Comparison of ENCODE assay signal across 1 cellular context in the genomic region with DNA sequence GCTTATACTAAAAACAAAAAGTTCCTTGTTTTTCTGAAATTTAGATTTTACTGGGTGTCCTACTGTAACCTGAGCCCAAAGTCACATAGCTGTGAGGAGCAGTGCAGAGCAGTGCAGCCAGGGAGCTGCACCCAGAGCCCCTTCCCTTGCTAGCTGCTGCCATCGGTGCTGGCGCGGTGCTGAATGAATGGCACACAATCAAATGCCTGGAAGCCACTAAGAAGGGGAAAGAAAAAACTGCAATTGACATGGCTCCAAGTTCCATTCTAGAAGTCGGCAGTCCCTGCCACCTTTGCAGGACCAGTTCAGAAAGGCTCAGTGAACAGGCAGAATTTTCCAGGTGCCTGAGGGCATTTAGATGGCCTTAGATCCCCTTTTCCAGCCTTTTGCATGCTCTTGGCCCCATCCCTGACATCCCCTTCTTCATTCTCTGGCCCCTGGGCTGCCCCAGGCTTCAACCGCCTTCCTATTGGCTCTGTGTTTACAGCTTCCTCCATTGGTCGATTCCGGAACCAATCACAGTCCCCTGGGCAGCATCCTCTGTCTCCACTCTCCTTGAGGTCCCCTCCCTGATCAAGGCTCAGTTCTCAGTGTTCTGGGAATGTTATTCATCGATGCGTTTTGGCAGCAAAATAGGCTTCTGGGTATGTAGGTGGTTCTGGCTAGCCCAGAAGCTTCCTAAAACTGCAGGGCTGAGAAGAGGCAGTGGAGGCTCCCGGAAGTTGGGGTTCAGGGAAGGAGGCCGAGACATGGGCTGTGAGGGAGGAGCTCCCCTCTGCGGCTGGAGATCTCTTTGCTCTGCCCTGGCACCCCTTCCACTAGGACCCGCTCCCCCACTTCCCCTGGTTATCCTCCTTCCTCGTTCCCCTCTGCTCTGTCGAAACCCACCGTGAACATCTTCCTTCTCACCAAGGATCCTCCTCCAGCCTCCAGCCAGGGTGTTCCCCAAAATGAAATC.
TF ChIP-seq lines count a peak whose summit lies in the region.

No MANE protein-coding gene starts in this region.

TF ChIP-seq in K562, 482 proteins besides CTCF, POLR2A, EP300 and RAD21:
- TF ChIP-seq ZBTB40 (IDR thresholded peaks at IDR 0.05) (no peak), ZBTB40 (CRISPR knock-in tag; IDR thresholded peaks at IDR 0.05) (no peak), CSDE1 (IDR thresholded peaks at IDR 0.05) (no peak), HDAC1 (IDR thresholded peaks at IDR 0.05) (no peak), CBFB (CRISPR knock-in tag; IDR thresholded peaks at IDR 0.05) (no peak), SRSF1 (IDR thresholded peaks at IDR 0.05; ENCODE audit: low read depth, low read length) (no peak), KLF13 (tag; IDR thresholded peaks at IDR 0.05; ENCODE audit: borderline replicate concordance, low read depth) (no peak), ZBTB8A (IDR thresholded peaks at IDR 0.05; ENCODE audit: partially characterized antibody) (no peak), USF2 (CRISPR knock-in tag; IDR thresholded peaks at IDR 0.05) (no peak), ZZZ3 (IDR thresholded peaks at IDR 0.05) (no peak), KAT7 (CRISPR knock-in tag; IDR thresholded peaks at IDR 0.05; ENCODE audit: borderline replicate concordance) (no peak), KDM5B (IDR thresholded peaks at IDR 0.05; ENCODE audit: insufficient replicate concordance, low read depth, low read length) (no peak), TCF7 (IDR thresholded peaks at IDR 0.05; ENCODE audit: borderline replicate concordance) (no peak), ELF1 (tag; IDR thresholded peaks at IDR 0.05) (0 out of 2 replicates have a peak, but pooled peaks have one; percentile 34), ZNF134 (CRISPR knock-in tag; conservative IDR thresholded peaks at IDR 0.05) (no peak), ZNF140 (CRISPR knock-in tag; IDR thresholded peaks at IDR 0.05) (no peak), ZNF217 (CRISPR knock-in tag; IDR thresholded peaks at IDR 0.05) (no peak), ZNF586 (CRISPR knock-in tag; conservative IDR thresholded peaks at IDR 0.05) (no peak), EZH2 (IDR thresholded peaks at IDR 0.05; ENCODE audit: borderline replicate concordance, low read depth, low read length) (peak; percentile 63; the same call in 1 of the 2 replicates), ZNF444 (CRISPR knock-in tag; IDR thresholded peaks at IDR 0.05) (no peak), NFYB (IDR thresholded peaks at IDR 0.05; ENCODE audit: extremely low read depth, insufficient read length) (peak; percentile 49)
